18 cellular contexts compared by ENCODE assay signal in genomic region chr6:24888967-24889366, GRCh38. TPM values are rescaled to one million over a fixed set of nuclear protein-coding genes. Genes with fewer than 3 reads are reported as not detected.
A peak's percentile ranks its signal among the peaks of the same experiment; 100 is the strongest.
DNase-seq lines count a peak whose midpoint lies in the region; ATAC-seq and TF ChIP-seq lines count a peak whose summit lies in the region.
"Had no signal": no experiment of that assay in that cellular context is flagged by ENCODE, and none has a peak within 500 bp of the region (broad histone marks: within the 10 kb centered on the region; RNA-seq: fewer than 3 reads in every experiment).

No MANE protein-coding gene starts in this region.

- H3K9me3 Mint-ChIP-seq in CD4-positive, alpha-beta T cell, result no peaks in the 10 kb centered on the region
- H3K9me3 Mint-ChIP-seq in T-cell (no peaks in the 10 kb centered on the region), endodermal cell (no peaks in the 10 kb centered on the region)

- no peaks in the 10 kb centered on the region for H3K27me3 ChIP-seq in CD4-positive, alpha-beta T cell (ENCODE audit: control insufficient read depth, insufficient read depth, low read length)
- H3K27me3 ChIP-seq in DOHH2 (ENCODE audit: control insufficient read depth, low read length) (no peaks in the 10 kb centered on the region), endodermal cell (ENCODE audit: control insufficient read depth, insufficient read depth, low read length, poor library complexity, severe bottlenecking) (no peaks in the 10 kb centered on the region), mesendoderm (ENCODE audit: insufficient read depth, low read length, poor library complexity) (no peaks in the 10 kb centered on the region)
- H3K27me3 ChIP-seq: transverse colon had no signal

- H3K36me3 ChIP-seq in DOHH2 (ENCODE audit: control insufficient read depth, low read length), result peaks cover 45% of the 10 kb centered on the region
- H3K36me3 ChIP-seq in endodermal cell (ENCODE audit: control insufficient read depth, insufficient read depth, low read length), result no peaks in the 10 kb centered on the region
- no peaks in the 10 kb centered on the region for H3K36me3 ChIP-seq in mesendoderm (ENCODE audit: control insufficient read depth, insufficient read depth, low read length)
- H3K36me3 ChIP-seq: transverse colon had no signal

- H3K9ac ChIP-seq in endodermal cell (ENCODE audit: extremely low read depth, low read length, poor library complexity, severe bottlenecking) (no peak overlapping the region), mesendoderm (ENCODE audit: low read length) (no peak overlapping the region)

- no peak for TF ChIP-seq CTCF in CD4-positive, alpha-beta T cell (IDR thresholded peaks at IDR 0.05)
- TF ChIP-seq CTCF in DOHH2 (IDR thresholded peaks at IDR 0.05; ENCODE audit: low read depth, low read length, poor library complexity, severe bottlenecking) (no peak), endodermal cell (conservative IDR thresholded peaks at IDR 0.05) (peak; percentile 48)

- peak overlapping the region; percentile 30 for H3K27ac ChIP-seq in CD4-positive, alpha-beta T cell (ENCODE audit: low read depth, low read length)
- H3K27ac ChIP-seq in DOHH2 (ENCODE audit: low read depth, low read length), result peak overlapping the region; percentile 98
- no peak overlapping the region for H3K27ac ChIP-seq in endodermal cell (ENCODE audit: low read depth, low read length)
- H3K27ac ChIP-seq in mesendoderm (ENCODE audit: low read depth, low read length), result no peak overlapping the region
- H3K27ac ChIP-seq: transverse colon had no signal

- peak overlapping the region; percentile 8 for H3K4me3 Mint-ChIP-seq in CD4-positive, alpha-beta T cell
- H3K4me3 Mint-ChIP-seq in T-cell (peak overlapping the region in 2 of 3 donors; percentile 41 to 56), endodermal cell (no peak overlapping the region)

- no peak overlapping the region for H2BK15ac ChIP-seq in mesendoderm (replicated peaks; ENCODE audit: low read depth)

- no peaks in the 10 kb centered on the region for H3K27me3 Mint-ChIP-seq in CD4-positive, alpha-beta T cell
- H3K27me3 Mint-ChIP-seq in T-cell, result no peaks in the 10 kb centered on the region
- no peaks in the 10 kb centered on the region for H3K27me3 Mint-ChIP-seq in endodermal cell (ENCODE audit: insufficient read depth)

- H3K18ac ChIP-seq in mesendoderm (ENCODE audit: low read length), result no peak overlapping the region

- H3K4me2 ChIP-seq in DOHH2 (ENCODE audit: low read length), result peak overlapping the region; percentile 82
- no peak overlapping the region for H3K4me2 ChIP-seq in mesendoderm (ENCODE audit: low read length)

- no peak overlapping the region for H2BK120ac ChIP-seq in mesendoderm (ENCODE audit: low read depth, low read length)

- H4K20me1 ChIP-seq in DOHH2 (ENCODE audit: control insufficient read depth, insufficient read depth, low read depth, low read length), result no peaks in the 10 kb centered on the region

- peaks cover 91% of the 10 kb centered on the region for H3K36me3 Mint-ChIP-seq in CD4-positive, alpha-beta T cell (ENCODE audit: low read depth)
- H3K36me3 Mint-ChIP-seq in T-cell (peaks cover 51% of the 10 kb centered on the region), endodermal cell (ENCODE audit: low read depth) (no peaks in the 10 kb centered on the region)

- H2AK5ac ChIP-seq in mesendoderm (ENCODE audit: low read length), result no peak overlapping the region

- H3K23ac ChIP-seq in mesendoderm (ENCODE audit: low read length), result no peak overlapping the region

- H3K9me3 ChIP-seq in CD4-positive, alpha-beta T cell (ENCODE audit: control insufficient read depth, low read length), result no peaks in the 10 kb centered on the region
- H3K9me3 ChIP-seq in DOHH2 (ENCODE audit: control insufficient read depth, insufficient read depth, low read length) (no peaks in the 10 kb centered on the region), endodermal cell (ENCODE audit: control insufficient read depth, low read length) (no peaks in the 10 kb centered on the region)
- H3K9me3 ChIP-seq: transverse colon had no signal

- H3K4me1 Mint-ChIP-seq in CD4-positive, alpha-beta T cell (ENCODE audit: low read depth), result peaks cover 94% of the 10 kb centered on the region
- H3K4me1 Mint-ChIP-seq in T-cell (peaks cover 85 to 95% (median 88%) of the 10 kb centered on the region in 3 donors), endodermal cell (peaks cover 2% of the 10 kb centered on the region)

- no peak overlapping the region for H3K4ac ChIP-seq in mesendoderm (ENCODE audit: low read depth, low read length)

- H3K27ac Mint-ChIP-seq in CD4-positive, alpha-beta T cell, result peak overlapping the region; percentile 97
- peak overlapping the region; percentile 56 to 88 for H3K27ac Mint-ChIP-seq in T-cell
- no peak overlapping the region for H3K27ac Mint-ChIP-seq in endodermal cell

- H3K79me2 ChIP-seq in DOHH2 (ENCODE audit: control insufficient read depth, low read length) (peaks cover 92% of the 10 kb centered on the region), mesendoderm (ENCODE audit: control insufficient read depth, insufficient read depth, low read length) (no peaks in the 10 kb centered on the region)

- CTCF ChIA-PET in CD4-positive, alpha-beta T cell (lab: Charles Lee), result interaction anchor here (0.6 to 3.5 kb wide), 16 partner anchors 9 to 137 kb away, joined by 3 to 17 read pairs (median 4); partner anchors contain the start of gene RIPOR2
- CTCF ChIA-PET in T-cell (lab: Charles Lee), result interaction anchor here (0.8 to 2.3 kb wide), 20 partner anchors 9 to 129 kb away, joined by 3 to 16 read pairs (median 4); partner anchors contain the start of gene RIPOR2 (in 1 of the 2)

- peaks cover 61% of the 10 kb centered on the region for H3F3A ChIP-seq in DOHH2 (ENCODE audit: control insufficient read depth, insufficient read depth)

- H3K9me2 ChIP-seq in DOHH2 (replicated peaks; ENCODE audit: control insufficient read depth, low read length), result no peaks in the 10 kb centered on the region

- H2BK5ac ChIP-seq in mesendoderm (ENCODE audit: low read length), result no peak overlapping the region

- intact Hi-C loops in CD4-positive, alpha-beta T cell (cut with DNase I, micrococcal nuclease), result loop anchor here in 1 of 2 experiments (1.0 kb wide), 1 partner anchor 10 kb away; no protein-coding TSS in a partner anchor

- peak; percentile 62 for ATAC-seq in CD4-positive, alpha-beta T cell (ENCODE audit: poor library complexity)
- peak in 1 of 4 experiments; percentile 62 for ATAC-seq in T-cell (replicated peaks in 1 of 4)
- ATAC-seq in HG03135 (IDR thresholded peaks at IDR 0.05; ENCODE audit: unreplicated experiment), result no peak
- ATAC-seq: HCT116 had no signal

- no peak for DNase-seq in CD4-positive, alpha-beta T cell
- DNase-seq in T-cell, result no peak
- DNase-seq in endodermal cell, result no peak
- no peak for DNase-seq in NCI-H1694 treated with DMSO at 0.1 percent for 48 hours (lab: John Stamatoyannopoulos, UW)
- no peak for DNase-seq in NCI-H748 treated with DMSO at 0.1 percent for 48 hours (lab: John Stamatoyannopoulos, UW)
- DNase-seq in mesendoderm, result no peak
- DNase-seq: activated CD4-positive, alpha-beta T cell treated with anti-CD3 and anti-CD28 coated beads, Interleukin-2, amount 50 U/mL, for 4 hours; activated gamma-delta T cell; C1 segment of cervical spinal cord; EL; kidney; midbrain; SHP77 treated with DMSO at 0.1 percent for 48 hours; stimulated activated CD4-positive, alpha-beta T cell treated with anti-CD3 and anti-CD28 coated beads, Interleukin-4, amount 100 ng/mL, for 24 hours; transverse colon had no signal

- no peaks in the 10 kb centered on the region for H3K79me1 ChIP-seq in mesendoderm (ENCODE audit: low read length)

- H3K4me3 ChIP-seq in DOHH2 (ENCODE audit: low read length) (peak overlapping the region; percentile 66), endodermal cell (ENCODE audit: low read length) (no peak overlapping the region), mesendoderm (ENCODE audit: low read length) (no peak overlapping the region)
- H3K4me3 ChIP-seq: transverse colon had no signal

- POLR2A ChIA-PET in CD4-positive, alpha-beta T cell (lab: Charles Lee), result interaction anchor here (0.7 to 2.4 kb wide), 11 partner anchors 10 to 138 kb away, joined by 3 to 11 read pairs (median 5); no protein-coding TSS in a partner anchor
- POLR2A ChIA-PET in T-cell (lab: Charles Lee), result interaction anchor here (0.6 to 1.2 kb wide), 3 partner anchors 13 to 59 kb away, joined by 3 to 4 read pairs (median 4); no protein-coding TSS in a partner anchor

- H3K56ac ChIP-seq in mesendoderm (ENCODE audit: low read length), result no peak overlapping the region

- H3K4me1 ChIP-seq in DOHH2 (ENCODE audit: control insufficient read depth, low read length) (peaks cover 98% of the 10 kb centered on the region), endodermal cell (ENCODE audit: control insufficient read depth, insufficient read depth, low read length) (no peaks in the 10 kb centered on the region), mesendoderm (ENCODE audit: control insufficient read depth, low read depth, low read length) (no peaks in the 10 kb centered on the region)
- H3K4me1 ChIP-seq: transverse colon had no signal

- H4K5ac ChIP-seq in mesendoderm (ENCODE audit: low read length), result no peak overlapping the region

- WGBS in endodermal cell (ENCODE audit: insufficient coverage in 1 of 2, insufficient read length in 1 of 2), 2 experiments, result 96% methylated on average over 3 of the region's 3 CpGs; no CpG with 5 or more reads in 1 of the 2 experiments
- WGBS in mesendoderm (ENCODE audit: extremely low coverage, insufficient coverage, low lambda C conversion rate), result no CpG with 5 or more reads among the region's 3 CpGs

- no peak overlapping the region for H4K8ac ChIP-seq in mesendoderm (ENCODE audit: low read depth, low read length)

RNA-seq across cellular contexts. Expression of gene RIPOR2, which starts 46.8 kb away (rescaled TPM):
- 100 to 1,000 TPM; 123 to 129 TPM for total RNA-seq in CD4-positive, alpha-beta T cell
- 100 to 1,000 TPM; 381 to 480 (median 441) TPM for total RNA-seq in T-cell
- 10 to 100 TPM in 1 of 2 donors, 1 to 10 TPM in 1; 9.3 to 10.4 TPM for total RNA-seq in endodermal cell
- polyA plus RNA-seq in endodermal cell (2013, experiment 1 of 2), result 7.0 TPM
- polyA plus RNA-seq in endodermal cell (2013, experiment 2 of 2), result 6.5 TPM
- polyA plus RNA-seq in mesendoderm (2013, experiment 1 of 2), result 2.4 TPM
- 2.5 TPM for polyA plus RNA-seq in mesendoderm (2013, experiment 2 of 2)

Comparison
In these comparisons a context has a peak if more than half of its experiments do, and no peak if none do; other contexts are left out.
1. H3K27ac ChIP-seq: peak in CD4-positive, alpha-beta T cell (single experiment) and DOHH2 (single experiment); none in endodermal cell (single experiment) and mesendoderm (single experiment).
2. RNA of gene RIPOR2, which starts 46.8 kb away (total RNA-seq): 381 to 480 TPM in T-cell and 123 to 129 TPM in CD4-positive, alpha-beta T cell; 9.3 to 10.4 TPM in endodermal cell; every median in the first group is over 10 times any median in the second.